8 cellular contexts compared by ENCODE assay signal in genomic region chr6:106547961-106548453, GRCh38.
DNase-seq lines count a peak whose midpoint lies in the region; ATAC-seq and TF ChIP-seq lines count a peak whose summit lies in the region.

No MANE protein-coding gene starts in this region.

- H3K27ac Mint-ChIP-seq in activated CD4-positive, alpha-beta T cell treated with anti-CD3 and anti-CD28 coated beads for 36 hours: peak overlapping the region; percentile 76

- peak overlapping the region; percentile 62 to 86 for H3K27ac ChIP-seq in thoracic aorta

- no peak overlapping the region for H3K4me3 Mint-ChIP-seq in activated CD4-positive, alpha-beta T cell treated with anti-CD3 and anti-CD28 coated beads for 36 hours
- H3K4me3 Mint-ChIP-seq in activated T-cell treated with anti-CD3 and anti-CD28 coated beads, Interleukin-2, amount 50 U/mL, for 4 hours: no peak overlapping the region

- CTCF ChIA-PET in activated CD4-positive, alpha-beta T cell treated with anti-CD3 and anti-CD28 coated beads for 36 hours (lab: Charles Lee): interaction anchor here (0.7 kb wide), 1 partner anchor 28 kb away, joined by 4 read pairs; no protein-coding TSS in a partner anchor

- H3K27me3 ChIP-seq in thoracic aorta (replicated peaks; ENCODE audit: insufficient read depth): no peaks in the 10 kb centered on the region

- H3K27me3 Mint-ChIP-seq in activated CD4-positive, alpha-beta T cell treated with anti-CD3 and anti-CD28 coated beads for 36 hours: no peaks in the 10 kb centered on the region
- no peaks in the 10 kb centered on the region for H3K27me3 Mint-ChIP-seq in activated T-cell treated with anti-CD3 and anti-CD28 coated beads, Interleukin-2, amount 50 U/mL, for 4 hours (ENCODE audit: low read depth)

- peaks cover 55% of the 10 kb centered on the region for H3K4me1 Mint-ChIP-seq in activated CD4-positive, alpha-beta T cell treated with anti-CD3 and anti-CD28 coated beads for 36 hours
- peaks cover 46% of the 10 kb centered on the region for H3K4me1 Mint-ChIP-seq in activated T-cell treated with anti-CD3 and anti-CD28 coated beads, Interleukin-2, amount 50 U/mL, for 4 hours (ENCODE audit: low read depth)

- no peak for TF ChIP-seq CTCF in thoracic aorta (IDR thresholded peaks at IDR 0.05)

- H3K36me3 Mint-ChIP-seq in activated CD4-positive, alpha-beta T cell treated with anti-CD3 and anti-CD28 coated beads for 36 hours (ENCODE audit: low read depth): peaks cover 82% of the 10 kb centered on the region
- H3K36me3 Mint-ChIP-seq in activated T-cell treated with anti-CD3 and anti-CD28 coated beads, Interleukin-2, amount 50 U/mL, for 4 hours (ENCODE audit: insufficient read depth): peaks cover 70% of the 10 kb centered on the region

- POLR2A ChIA-PET in activated CD4-positive, alpha-beta T cell treated with anti-CD3 and anti-CD28 coated beads for 36 hours (lab: Charles Lee): interaction anchor here (0.5 kb wide), 1 partner anchor 9 kb away, joined by 3 read pairs; no protein-coding TSS in a partner anchor

- no peaks in the 10 kb centered on the region for H3K36me3 ChIP-seq in thoracic aorta

- peaks cover 6% of the 10 kb centered on the region for H3K9me3 Mint-ChIP-seq in activated CD4-positive, alpha-beta T cell treated with anti-CD3 and anti-CD28 coated beads for 36 hours (ENCODE audit: low read depth)
- no peaks in the 10 kb centered on the region for H3K9me3 Mint-ChIP-seq in activated T-cell treated with anti-CD3 and anti-CD28 coated beads, Interleukin-2, amount 50 U/mL, for 4 hours

- no peak for ATAC-seq in activated CD4-positive, alpha-beta T cell treated with anti-CD3 and anti-CD28 coated beads for 36 hours
- peak; percentile 35 to 47 for ATAC-seq in activated T-cell treated with anti-CD3 and anti-CD28 coated beads, Interleukin-2, amount 50 U/mL, for 4 hours
- ATAC-seq in thoracic aorta (ENCODE audit: insufficient number of reproducible peaks, low FRiP score, low read depth): no peak
- no peak for ATAC-seq in HG02981 (IDR thresholded peaks at IDR 0.05; ENCODE audit: unreplicated experiment)

- peaks cover 26 to 28% of the 10 kb centered on the region in 2 donors for H3K4me1 ChIP-seq in thoracic aorta (ENCODE audit: control insufficient read depth in 1 of 2, low read depth in 2 of 2)

- H3K9me3 ChIP-seq in thoracic aorta: no peaks in the 10 kb centered on the region

- H3K4me3 ChIP-seq in thoracic aorta: no peak overlapping the region

- peak; percentile 57 for DNase-seq in activated CD4-positive, alpha-beta T cell treated with anti-CD3 and anti-CD28 coated beads for 36 hours
- no peak for DNase-seq in activated CD4-positive, alpha-beta T cell treated with anti-CD3 and anti-CD28 coated beads for 1 hour
- DNase-seq in activated T-cell treated with anti-CD3 and anti-CD28 coated beads, Interleukin-2, amount 50 U/mL, for 4 hours: peak; percentile 45
- DNase-seq in iPS-NIHi7 (ENCODE audit: extremely low spot score) (peak; percentile 27), thoracic aorta (ENCODE audit: low spot score) (no peak), 8988T (no peak), ureter (ENCODE audit: low spot score) (no peak)

- intact Hi-C loops in activated CD4-positive, alpha-beta T cell treated with anti-CD3 and anti-CD28 coated beads for 36 hours (cut with DNase I, micrococcal nuclease): no loop called here

Comparison
In these comparisons a context has a peak if more than half of its experiments do, and no peak if none do; other contexts are left out.
1. DNase-seq: peak in activated CD4-positive, alpha-beta T cell treated with anti-CD3 and anti-CD28 coated beads for 36 hours (single experiment), activated T-cell treated with anti-CD3 and anti-CD28 coated beads, Interleukin-2, amount 50 U/mL, for 4 hours (single experiment) and iPS-NIHi7 (single experiment); none in activated CD4-positive, alpha-beta T cell treated with anti-CD3 and anti-CD28 coated beads for 1 hour (single experiment), thoracic aorta (single experiment), 8988T (single experiment) and ureter (single experiment).
2. ATAC-seq: peak in activated T-cell treated with anti-CD3 and anti-CD28 coated beads, Interleukin-2, amount 50 U/mL, for 4 hours (2 of 2); none in activated CD4-positive, alpha-beta T cell treated with anti-CD3 and anti-CD28 coated beads for 36 hours (single experiment), thoracic aorta (single experiment) and HG02981 (single experiment).